In the genomic region with DNA sequence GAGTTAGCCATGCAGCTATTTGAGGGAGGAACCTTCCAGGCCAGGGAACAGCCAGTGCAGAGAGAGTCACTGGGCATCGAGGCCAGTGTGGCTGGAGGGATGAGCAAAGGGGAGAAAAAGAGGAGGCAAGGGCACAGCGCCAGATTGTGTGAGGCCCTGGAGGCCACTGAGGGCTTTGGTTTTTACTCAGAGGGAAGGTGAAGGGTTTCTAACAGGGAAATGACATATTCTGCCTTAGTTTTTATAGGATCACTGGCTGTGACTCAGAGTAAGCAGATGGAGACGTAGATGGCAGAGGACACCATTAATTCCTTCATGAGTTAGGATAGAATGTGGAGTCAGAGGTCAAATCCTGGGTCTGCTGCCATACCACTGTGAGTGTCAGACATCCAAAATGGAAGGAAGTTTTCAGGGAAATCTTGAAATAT, we compare ENCODE assay signal across 17 cellular contexts. TPM values are rescaled to one million over a fixed set of nuclear protein-coding genes. Genes with fewer than 3 reads are reported as not detected.
DNase-seq lines count a peak whose midpoint lies in the region; ATAC-seq, FAIRE-seq and TF ChIP-seq lines count a peak whose summit lies in the region.
"Had no signal": no experiment of that assay in that cellular context is flagged by ENCODE, and none has a peak within 500 bp of the region (broad histone marks: within the 10 kb centered on the region; RNA-seq: fewer than 3 reads in every experiment).

No MANE protein-coding gene starts in this region.

- H3K79me2 ChIP-seq in keratinocyte (ENCODE audit: control insufficient read depth, insufficient read depth, low read length), result peaks cover 36% of the 10 kb centered on the region

- no peaks in the 10 kb centered on the region for H4K20me1 ChIP-seq in keratinocyte (ENCODE audit: control insufficient read depth, extremely low read depth, insufficient read depth, low read length)

- no peaks in the 10 kb centered on the region for H3K27me3 ChIP-seq in keratinocyte (ENCODE audit: control insufficient read depth, extremely low read depth, insufficient read depth, low read length)
- H3K27me3 ChIP-seq: esophagus squamous epithelium, thyroid gland had no signal

- H3K9me3 ChIP-seq in keratinocyte (ENCODE audit: control insufficient read depth, low read depth, low read length), result no peaks in the 10 kb centered on the region
- H3K9me3 ChIP-seq: esophagus squamous epithelium, HAP-1, thyroid gland had no signal

- H3K27ac ChIP-seq in keratinocyte (ENCODE audit: control insufficient read depth, insufficient read depth, low read length), result peak overlapping the region; percentile 90
- H3K27ac ChIP-seq: thyroid gland had no signal

- peak overlapping the region in 2 of 3 experiments; percentile 18 to 49 for H3K4me3 ChIP-seq in keratinocyte (ENCODE audit: control insufficient read depth in 2 of 3, extremely low read depth in 1 of 3, insufficient read depth in 2 of 3, low read depth in 1 of 3, low read length in 3 of 3)
- H3K4me3 ChIP-seq: esophagus squamous epithelium, GM12878, HAP-1, thyroid gland had no signal

- peaks cover 89% of the 10 kb centered on the region for H3K4me1 ChIP-seq in keratinocyte (ENCODE audit: control insufficient read depth, extremely low read depth, insufficient read depth, low read length)
- H3K4me1 ChIP-seq: thyroid gland had no signal

- H3K9ac ChIP-seq in keratinocyte (ENCODE audit: control insufficient read depth, extremely low read depth, insufficient read depth, low read length), result peak overlapping the region; percentile 69

- no peak for TF ChIP-seq CTCF in keratinocyte (optimal IDR thresholded peaks at IDR 0.05 in 1 of 3, IDR thresholded peaks at IDR 0.05 in 1 of 3, conservative IDR thresholded peaks at IDR 0.05 in 1 of 3; ENCODE audit: extremely low read depth in 1 of 3, insufficient read depth in 2 of 3, low read length in 3 of 3)

- peak overlapping the region; percentile 29 for H2AFZ ChIP-seq in keratinocyte (ENCODE audit: control insufficient read depth, low read length)

- FAIRE-seq in keratinocyte (lab: Jason Lieb, UNC), result no peak
- FAIRE-seq: GM12878 had no signal

- H3K4me2 ChIP-seq in keratinocyte (ENCODE audit: control insufficient read depth, extremely low read depth, insufficient read depth, low read depth, low read length), result peak overlapping the region; percentile 76

- peaks cover 0 to 4% of the 10 kb centered on the region in 2 experiments for H3K36me3 ChIP-seq in keratinocyte (ENCODE audit: control insufficient read depth in 2 of 2, extremely low read depth in 1 of 2, insufficient read depth in 2 of 2, low read length in 2 of 2)
- H3K36me3 ChIP-seq: esophagus squamous epithelium, HAP-1, thyroid gland had no signal

- intact Hi-C loops in left ventricle myocardium superior (cut with micrococcal nuclease) (no loop called here), Right ventricle myocardium inferior (cut with DNase I) (no loop called here)

- ATAC-seq in left ventricle myocardium superior (no peak), Right ventricle myocardium inferior (no peak), GM18502 (IDR thresholded peaks at IDR 0.05; ENCODE audit: poor library complexity, unreplicated experiment) (no peak), GM19351 (IDR thresholded peaks at IDR 0.05; ENCODE audit: unreplicated experiment) (no peak)
- ATAC-seq: GM12878 had no signal

- dilution Hi-C loops in keratinocyte (cut with MboI; ENCODE audit: extremely low pct_ligation_motif_present, low sequenced_read_pairs), result no loop called here

- no peaks in the 10 kb centered on the region for H3K9me1 ChIP-seq in keratinocyte (ENCODE audit: control insufficient read depth, extremely low read depth, insufficient read depth, low read length)

- DNase-seq in left ventricle myocardium superior (peak; percentile 26), Right ventricle myocardium inferior (ENCODE audit: missing footprints) (no peak), amniotic epithelial cell (ENCODE audit: low read depth) (peak; percentile 27), keratinocyte (ENCODE audit: low read depth, low spot score) (no peak), kidney tubule cell (ENCODE audit: low spot score) (no peak)
- no peak for DNase-seq in stimulated activated CD4-positive, alpha-beta T cell treated with anti-CD3 and anti-CD28 coated beads, Interleukin-12 subunit alpha, Interleukin-12 subunit beta, amount 100 ng/mL, for 4 hours
- DNase-seq: activated naive CD4-positive, alpha-beta T cell treated with anti-CD3 and anti-CD28 coated beads for 36 hours; DMS153; esophagus squamous epithelium; NCI-H1694; nephron progenitor cell; SHP77 treated with DMSO at 0.1 percent for 48 hours; thyroid gland had no signal

RNA-seq across cellular contexts. Expression of a gene that starts 32.9 kb away (rescaled TPM):
- 45.6 TPM for total RNA-seq in left ventricle myocardium superior
- 54.5 TPM for total RNA-seq in Right ventricle myocardium inferior
- 21.2 to 44.3 TPM (median 25.2 TPM) in 3 replicates for polyA plus RNA-seq in keratinocyte
- 34.9 TPM for polyA plus RNA-seq in keratinocyte (2011; ENCODE audit: low read depth)
- 25.5 and 52.3 TPM in 2 replicates for polyA plus RNA-seq in keratinocyte (2011; cell fraction: cytosol; rRNA removed)
- polyA plus RNA-seq in keratinocyte (2011; cell fraction: nucleus; rRNA removed), result 13.3 and 19.3 TPM in 2 replicates
- 31.6 and 44.8 TPM in 2 replicates for polyA plus RNA-seq in keratinocyte (2012; ENCODE audit: low replicate concordance)
- polyA minus RNA-seq in keratinocyte, result 2.3 to 16.9 TPM (median 11.9 TPM) in 3 replicates
- polyA minus RNA-seq in keratinocyte (2011; cell fraction: cytosol; rRNA and poly(A)+ RNA removed), result 6.1 TPM
- 5.3 and 12.1 TPM in 2 replicates for polyA minus RNA-seq in keratinocyte (2011; cell fraction: nucleus; rRNA and poly(A)+ RNA removed)

Comparison
In these comparisons a context has a peak if more than half of its experiments do, and no peak if none do; other contexts are left out.
1. DNase-seq: peak in left ventricle myocardium superior (single experiment) and amniotic epithelial cell (single experiment); none in Right ventricle myocardium inferior (single experiment), keratinocyte (single experiment), stimulated activated CD4-positive, alpha-beta T cell treated with anti-CD3 and anti-CD28 coated beads, Interleukin-12 subunit alpha, Interleukin-12 subunit beta, amount 100 ng/mL, for 4 hours (single experiment) and kidney tubule cell (single experiment).